ENCODE assay signal across 1 cellular context in genomic region chr22:29820941-29821789, GRCh38.
TF ChIP-seq lines count a peak whose summit lies in the region.

No MANE protein-coding gene starts in this region.

TF ChIP-seq in K562, 482 proteins besides CTCF, POLR2A, EP300 and RAD21 (continued from another document and continues in another):
- TF ChIP-seq E2F8 (IDR thresholded peaks at IDR 0.05; ENCODE audit: low read depth, partially characterized antibody) = peak; percentile 58
- 0 out of 2 replicates have a peak, but pooled peaks have one; percentile 11 for TF ChIP-seq HEY1 (CRISPR knock-in tag; IDR thresholded peaks at IDR 0.05; ENCODE audit: borderline replicate concordance)
- TF ChIP-seq SMARCE1 (IDR thresholded peaks at IDR 0.05) = peak; percentile 92
- no peak for TF ChIP-seq KHSRP (IDR thresholded peaks at IDR 0.05)
- peak; percentile 67 for TF ChIP-seq CREB1 (IDR thresholded peaks at IDR 0.05)
- TF ChIP-seq CREB1 (CRISPR knock-in tag; IDR thresholded peaks at IDR 0.05) = peak; percentile 58; the same call in 1 of the 2 replicates
- peak; percentile 29 for TF ChIP-seq VEZF1 (CRISPR knock-in tag; IDR thresholded peaks at IDR 0.05)
- TF ChIP-seq ZNF431 (CRISPR knock-in tag; IDR thresholded peaks at IDR 0.05) = no peak
- TF ChIP-seq PBX2 (CRISPR knock-in tag; IDR thresholded peaks at IDR 0.05; ENCODE audit: low read depth) = no peak
- TF ChIP-seq PBX2 (tag; conservative IDR thresholded peaks at IDR 0.05; ENCODE audit: low read depth) = peak; percentile 85
- no peak for TF ChIP-seq PPARD (CRISPR knock-in tag; IDR thresholded peaks at IDR 0.05)
- TF ChIP-seq CBX1 (IDR thresholded peaks at IDR 0.05; ENCODE audit: low read depth) = no peak
- peak; percentile 79; the same call in 1 of the 2 replicates for TF ChIP-seq ZNF766 (CRISPR knock-in tag; conservative IDR thresholded peaks at IDR 0.05)
- peak; percentile 97 for TF ChIP-seq ATF3 (IDR thresholded peaks at IDR 0.05)
- peak; percentile 79; the same call in 1 of the 2 replicates for TF ChIP-seq ATF3 (CRISPR knock-in tag; conservative IDR thresholded peaks at IDR 0.05)
- no peak for TF ChIP-seq CHD2 (IDR thresholded peaks at IDR 0.05; ENCODE audit: low read depth, low read length)
- no peak for TF ChIP-seq EWSR1 (IDR thresholded peaks at IDR 0.05; ENCODE audit: borderline replicate concordance, low read depth, partially characterized antibody)
- no peak for TF ChIP-seq ATF1 (CRISPR knock-in tag; IDR thresholded peaks at IDR 0.05)
- peak; percentile 90 for TF ChIP-seq ATF1 (tag; IDR thresholded peaks at IDR 0.05)
- peak; percentile 82 for TF ChIP-seq CTBP1 (IDR thresholded peaks at IDR 0.05; ENCODE audit: borderline replicate concordance)
- peak; percentile 39 to 65; a peak in 1 of 4 replicates for TF ChIP-seq SIN3A (IDR thresholded peaks at IDR 0.05; ENCODE audit: borderline replicate concordance in 2 of 2, control insufficient read depth in 1 of 2, low read depth in 2 of 2, low read length in 2 of 2)
- peak; percentile 91 for TF ChIP-seq SMAD4 (CRISPR knock-in tag; conservative IDR thresholded peaks at IDR 0.05)
- TF ChIP-seq TEAD1 (CRISPR knock-in tag; IDR thresholded peaks at IDR 0.05) = peak; percentile 81 to 90; a peak in 3 of 4 replicates
- TF ChIP-seq CBFA2T3 (IDR thresholded peaks at IDR 0.05) = peak; percentile 96
- TF ChIP-seq ZNF274 (IDR thresholded peaks at IDR 0.05; ENCODE audit: borderline replicate concordance, low read depth, low read length) = no peak
- TF ChIP-seq ZNF23 (CRISPR knock-in tag; IDR thresholded peaks at IDR 0.05) = no peak
- TF ChIP-seq TOE1 (IDR thresholded peaks at IDR 0.05; ENCODE audit: borderline replicate concordance) = no peak; the same call in 1 of the 2 replicates
- TF ChIP-seq TOE1 (CRISPR knock-in tag; IDR thresholded peaks at IDR 0.05; ENCODE audit: borderline replicate concordance, low read depth) = no peak
- peak; percentile 58 for TF ChIP-seq CHAMP1 (IDR thresholded peaks at IDR 0.05)
- no peak for TF ChIP-seq BRCA1 (IDR thresholded peaks at IDR 0.05)
- TF ChIP-seq BRCA1 (CRISPR knock-in tag; IDR thresholded peaks at IDR 0.05) = no peak
- peak in 1 of 2 experiments; percentile 67; a peak in 1 of 4 replicates for TF ChIP-seq FOXA3 (CRISPR knock-in tag; conservative IDR thresholded peaks at IDR 0.05 in 1 of 2, IDR thresholded peaks at IDR 0.05 in 1 of 2)
- TF ChIP-seq FOXJ2 (tag; IDR thresholded peaks at IDR 0.05) = 0 out of 2 replicates have a peak, but pooled peaks have one; percentile 45
- peak; percentile 40; the same call in 1 of the 2 replicates for TF ChIP-seq ZNF24 (IDR thresholded peaks at IDR 0.05)
- peak; percentile 74; the same call in 1 of the 2 replicates for TF ChIP-seq PML (IDR thresholded peaks at IDR 0.05; ENCODE audit: low read length)
- TF ChIP-seq NFIX (CRISPR knock-in tag; IDR thresholded peaks at IDR 0.05; ENCODE audit: low read depth) = peak; percentile 96
- TF ChIP-seq ZNF197 (CRISPR knock-in tag; IDR thresholded peaks at IDR 0.05; ENCODE audit: low read depth) = 0 out of 2 replicates have a peak, but pooled peaks have one; percentile 43
- no peak for TF ChIP-seq E2F5 (CRISPR knock-in tag; IDR thresholded peaks at IDR 0.05)
- TF ChIP-seq ARID2 (IDR thresholded peaks at IDR 0.05) = no peak
- TF ChIP-seq GATAD2B (IDR thresholded peaks at IDR 0.05; ENCODE audit: borderline replicate concordance) = peak; percentile 68
- TF ChIP-seq TAL1 (IDR thresholded peaks at IDR 0.05) = peak; percentile 81
- no peak for TF ChIP-seq ZNF551 (CRISPR knock-in tag; IDR thresholded peaks at IDR 0.05)
- TF ChIP-seq RCOR1 (IDR thresholded peaks at IDR 0.05; ENCODE audit: borderline replicate concordance in 1 of 2, low read depth in 2 of 2, low read length in 2 of 2) = peak in 1 of 2 experiments; percentile 96; a peak in 3 of 4 replicates
- TF ChIP-seq TRIM24 (IDR thresholded peaks at IDR 0.05) = peak; percentile 71 to 82; a peak in 3 of 4 replicates
- TF ChIP-seq MTA1 (IDR thresholded peaks at IDR 0.05; ENCODE audit: borderline replicate concordance) = peak; percentile 60; the same call in 1 of the 2 replicates
- TF ChIP-seq SP1 (CRISPR knock-in tag; IDR thresholded peaks at IDR 0.05) = 0 out of 2 replicates have a peak, but pooled peaks have one; percentile 51
- TF ChIP-seq MNT (conservative IDR thresholded peaks at IDR 0.05) = peak; percentile 61 to 87; a peak in 3 of 4 replicates
- peak; percentile 34; the same call in 1 of the 2 replicates for TF ChIP-seq RB1 (IDR thresholded peaks at IDR 0.05; ENCODE audit: low read depth)
- TF ChIP-seq ZNF589 (CRISPR knock-in tag; IDR thresholded peaks at IDR 0.05; ENCODE audit: low read depth) = peak; percentile 85
- TF ChIP-seq CREM (IDR thresholded peaks at IDR 0.05; ENCODE audit: low read depth) = peak; percentile 76; the same call in 1 of the 2 replicates
- peak; percentile 13; the same call in 1 of the 2 replicates for TF ChIP-seq MAX (CRISPR knock-in tag; IDR thresholded peaks at IDR 0.05)
- TF ChIP-seq SIX5 (IDR thresholded peaks at IDR 0.05; ENCODE audit: borderline replicate concordance in 1 of 2, insufficient read depth in 1 of 2, low read depth in 1 of 2, low read length in 2 of 2) = no peak
- no peak for TF ChIP-seq ATF2 (CRISPR knock-in tag; IDR thresholded peaks at IDR 0.05)
- no peak for TF ChIP-seq HOXB6 (CRISPR knock-in tag; IDR thresholded peaks at IDR 0.05; ENCODE audit: borderline replicate concordance)
- TF ChIP-seq JUND (IDR thresholded peaks at IDR 0.05; ENCODE audit: borderline replicate concordance, low read depth, low read length) = peak; percentile 91
- TF ChIP-seq JUND (tag; IDR thresholded peaks at IDR 0.05; ENCODE audit: borderline replicate concordance, low read depth, low read length) = peak; percentile 92; the same call in 2 of the 3 replicates
